9 cellular contexts compared by ENCODE assay signal in the genomic region with DNA sequence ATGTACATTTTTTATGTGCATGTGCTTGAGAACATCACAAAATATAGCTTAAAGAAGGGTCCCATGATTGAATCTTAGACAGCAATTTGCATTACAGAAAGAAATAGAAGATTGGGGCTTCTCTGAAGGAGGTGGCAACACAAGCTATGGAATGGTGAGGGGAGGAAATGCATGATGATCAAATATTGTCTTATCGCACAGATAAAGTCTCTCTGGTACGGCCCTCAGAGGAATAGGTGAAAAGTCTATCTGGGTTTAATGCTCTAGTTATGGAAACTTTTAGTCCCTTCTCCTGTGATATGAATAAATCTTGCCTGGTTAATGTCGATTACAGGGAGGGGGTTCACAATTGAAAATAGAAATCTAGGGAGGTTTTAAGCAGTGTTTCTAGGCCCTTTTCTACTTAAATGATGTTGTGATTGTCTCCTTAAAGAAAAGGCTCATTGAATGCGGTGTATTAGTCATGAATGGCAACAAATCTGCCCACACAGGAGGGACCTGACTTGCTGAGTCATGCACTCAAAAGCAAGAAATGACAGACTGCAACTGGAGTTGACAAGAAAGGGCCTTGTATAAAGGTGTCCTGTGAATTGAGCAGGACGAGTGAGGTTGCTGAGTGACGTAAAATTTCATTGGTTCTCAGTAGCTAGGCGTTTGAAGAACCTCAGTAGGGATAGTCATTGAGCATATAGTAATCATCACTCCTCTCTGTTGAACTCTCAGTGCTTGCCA.
A peak's percentile ranks its signal among the peaks of the same experiment; 100 is the strongest.
DNase-seq lines count a peak whose midpoint lies in the region; ATAC-seq, FAIRE-seq and TF ChIP-seq lines count a peak whose summit lies in the region.
"Had no signal": no experiment of that assay in that cellular context is flagged by ENCODE, and none has a peak within 500 bp of the region (broad histone marks: within the 10 kb centered on the region; RNA-seq: fewer than 3 reads in every experiment).

No MANE protein-coding gene starts in this region.

- no peaks in the 10 kb centered on the region for H3K36me3 ChIP-seq in bronchial epithelial cell (ENCODE audit: control insufficient read depth, insufficient read depth, low read length)
- no peaks in the 10 kb centered on the region for H3K36me3 ChIP-seq in kidney (ENCODE audit: control insufficient read depth in 1 of 2, insufficient read depth in 2 of 2, low read length in 2 of 2)

- TF ChIP-seq CTCF in bronchial epithelial cell (IDR thresholded peaks at IDR 0.05; ENCODE audit: insufficient read depth, low read length, severe bottlenecking) = no peak
- TF ChIP-seq CTCF in kidney (IDR thresholded peaks at IDR 0.05; ENCODE audit: borderline replicate concordance, extremely low read depth, insufficient read depth) = no peak

- H3K9ac ChIP-seq in kidney (ENCODE audit: low read length in 2 of 2) = no peak overlapping the region

- no peak overlapping the region for H3K4me3 ChIP-seq in bronchial epithelial cell (ENCODE audit: low read depth, low read length)
- H3K4me3 ChIP-seq in kidney (ENCODE audit: low read length in 2 of 2) = no peak overlapping the region

- H3K27me3 ChIP-seq in bronchial epithelial cell (ENCODE audit: control insufficient read depth, insufficient read depth, low read length) = no peaks in the 10 kb centered on the region

- H3K4me1 ChIP-seq in kidney (ENCODE audit: control insufficient read depth in 1 of 2, insufficient read depth in 1 of 2, low read depth in 1 of 2, low read length in 2 of 2) = no peaks in the 10 kb centered on the region

- intact Hi-C loops in kidney (cut with DNase I) = no loop called here

- H3K9me3 ChIP-seq in kidney (ENCODE audit: control insufficient read depth in 1 of 2, low read length in 2 of 2) = peaks cover 0 to 7% of the 10 kb centered on the region in 2 donors

- peak; percentile 25 for DNase-seq in activated naive CD4-positive, alpha-beta T cell treated with Interleukin-2 at 50 U/mL for 16 hours
- DNase-seq in activated naive CD4-positive, alpha-beta T cell (lab: John Stamatoyannopoulos, UW) = no peak
- DNase-seq in bronchial epithelial cell (ENCODE audit: low read depth) (peak; percentile 99), smooth muscle cell of the brain vasculature (ENCODE audit: low read depth, low spot score) (peak; percentile 3), kidney (no peak)
- DNase-seq: naive B cell had no signal

- H3K27ac ChIP-seq in kidney (ENCODE audit: low read depth in 2 of 2, low read length in 2 of 2) = no peak overlapping the region

- FAIRE-seq in bronchial epithelial cell (lab: Jason Lieb, UNC) = peak; percentile 62
- no peak for FAIRE-seq in kidney (lab: Jason Lieb, UNC)

- ATAC-seq in HG03558 (IDR thresholded peaks at IDR 0.05; ENCODE audit: extremely low read depth, unreplicated experiment) (peak; percentile 75), HG03025 (IDR thresholded peaks at IDR 0.05; ENCODE audit: low FRiP score, unreplicated experiment) (no peak), GM21447 (IDR thresholded peaks at IDR 0.05; ENCODE audit: unreplicated experiment) (no peak)

Comparison
In these comparisons a context has a peak if more than half of its experiments do, and no peak if none do; other contexts are left out.
1. DNase-seq: peak in activated naive CD4-positive, alpha-beta T cell treated with Interleukin-2 at 50 U/mL for 16 hours (single experiment), bronchial epithelial cell (single experiment) and smooth muscle cell of the brain vasculature (single experiment); none in activated naive CD4-positive, alpha-beta T cell (0 of 4) and kidney (single experiment).